ENCODE assay signal across 25 cellular contexts in the genomic region with DNA sequence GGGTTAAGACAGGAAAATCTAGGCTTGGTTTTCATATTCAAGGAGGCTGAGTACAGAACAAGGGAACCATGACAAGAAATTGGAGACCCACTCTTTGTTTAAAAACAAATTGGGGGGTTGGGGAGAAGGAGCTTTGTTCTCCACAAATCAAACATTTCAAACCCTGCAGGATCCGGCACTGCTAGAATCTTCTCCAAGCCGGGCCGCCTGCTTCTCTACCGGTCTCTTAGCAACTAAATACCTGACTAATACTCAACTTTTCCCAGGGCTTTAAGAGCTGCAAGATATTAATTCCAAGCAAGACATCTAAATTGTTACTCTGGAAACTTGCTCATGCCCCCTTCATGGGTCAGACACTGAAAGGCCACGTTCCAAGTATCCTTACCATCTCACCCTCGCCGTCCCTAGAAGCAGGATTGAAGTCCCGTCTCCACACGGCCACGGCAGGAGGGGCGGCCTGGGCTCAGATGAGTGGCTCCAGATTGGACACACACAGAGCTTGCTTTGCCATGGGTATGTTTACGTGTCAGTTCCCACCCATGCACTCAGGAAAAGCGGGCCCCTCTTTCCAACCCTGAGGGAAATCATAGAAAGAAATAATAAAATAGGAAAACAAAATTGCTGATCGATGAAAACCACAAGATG.
DNase-seq lines count a peak whose midpoint lies in the region; ATAC-seq, FAIRE-seq and TF ChIP-seq lines count a peak whose summit lies in the region.
"Had no signal": no experiment of that assay in that cellular context is flagged by ENCODE, and none has a peak within 500 bp of the region (broad histone marks: within the 10 kb centered on the region; RNA-seq: fewer than 3 reads in every experiment).

No MANE protein-coding gene starts in this region.

- peak overlapping the region; percentile 34; the same call in 1 of the 2 replicates for H2BK120ac ChIP-seq in IMR-90 (ENCODE audit: low read depth, low read length)

- H4K8ac ChIP-seq in IMR-90 (ENCODE audit: low read depth in 2 of 2, low read length in 2 of 2): no peak overlapping the region

- H3K4me2 ChIP-seq in A549 (no peak overlapping the region), IMR-90 (ENCODE audit: low read depth, low read length) (no peak overlapping the region)

- H3K23ac ChIP-seq in IMR-90 (ENCODE audit: low read depth, low read length): no peak overlapping the region

- POLR2A ChIA-PET in A549 (lab: Yijun Ruan, JAX): no interaction called here
- POLR2A ChIA-PET in IMR-90 (lab: Charles Lee; ENCODE audit: unreplicated experiment): interaction anchor here (0.6 kb wide), 1 partner anchor 313 kb away, joined by 5 read pairs; no protein-coding TSS in a partner anchor

- no peak overlapping the region for H3K9ac ChIP-seq in IMR-90 (ENCODE audit: low read depth, low read length)

- no peak overlapping the region for H3K56ac ChIP-seq in IMR-90 (ENCODE audit: extremely low read depth, insufficient read depth, low read length)

- H3K4me3 ChIP-seq in A549: no peak overlapping the region
- H3K4me3 ChIP-seq in IMR-90 (ENCODE audit: insufficient read depth, low read depth, low read length): no peak overlapping the region
- H3K4me3 ChIP-seq in coronary artery: no peak overlapping the region
- H3K4me3 ChIP-seq: SJSA1 had no signal

- H3K14ac ChIP-seq in IMR-90 (replicated peaks; ENCODE audit: low read depth, low read length): no peak overlapping the region

- FAIRE-seq in A549 (lab: Jason Lieb, UNC): no peak
- FAIRE-seq: GM19239 had no signal

- no peak for TF ChIP-seq POLR2A in A549 (IDR thresholded peaks at IDR 0.05; ENCODE audit: low read length)
- TF ChIP-seq POLR2A in IMR-90 (IDR thresholded peaks at IDR 0.05; ENCODE audit: low read depth, low read length): no peak

- H3K4ac ChIP-seq in IMR-90 (ENCODE audit: low read depth, low read length): no peak overlapping the region

- H3K9me3 Mint-ChIP-seq in activated CD8-positive, alpha-beta memory T cell treated with anti-CD3 and anti-CD28 coated beads, Interleukin-2, amount 10 ng/mL, durations not matched to agents 7 days and 5 days (ENCODE audit: low read depth): no peaks in the 10 kb centered on the region
- H3K9me3 Mint-ChIP-seq: CD8-positive, alpha-beta T cell had no signal

- TF ChIP-seq EP300 in A549 (IDR thresholded peaks at IDR 0.05): no peak

- H3K9me3 ChIP-seq in A549 (no peaks in the 10 kb centered on the region), IMR-90 (ENCODE audit: control insufficient read depth, insufficient read depth, low read length) (no peaks in the 10 kb centered on the region)
- H3K9me3 ChIP-seq: Caco-2, SJSA1 had no signal

- TF ChIP-seq RAD21 in A549 (conservative IDR thresholded peaks at IDR 0.05 in 1 of 2, IDR thresholded peaks at IDR 0.05 in 1 of 2): no peak
- TF ChIP-seq RAD21 in IMR-90 (IDR thresholded peaks at IDR 0.05; ENCODE audit: low read length): no peak

- H2BK5ac ChIP-seq in IMR-90 (ENCODE audit: low read depth, low read length, poor library complexity, severe bottlenecking): no peak overlapping the region

- no peaks in the 10 kb centered on the region for H3K79me1 ChIP-seq in IMR-90 (ENCODE audit: low read depth in 1 of 2, low read length in 2 of 2)

- H2AK9ac ChIP-seq in IMR-90 (replicated peaks; ENCODE audit: low read depth, low read length, poor library complexity): no peak overlapping the region

- H3K27me3 ChIP-seq in IMR-90 (ENCODE audit: control insufficient read depth, insufficient read depth, low read length): no peaks in the 10 kb centered on the region
- H3K27me3 ChIP-seq: SJSA1 had no signal

- CTCF ChIA-PET in A549 (lab: Yijun Ruan, JAX): interaction anchor here (1.4 to 2.3 kb wide), 2 partner anchors 61 to 274 kb away, joined by 3 to 11 read pairs; no protein-coding TSS in a partner anchor
- CTCF ChIA-PET in IMR-90 (lab: Yijun Ruan, JAX): interaction anchor here (0.6 kb wide), 1 partner anchor 47 kb away, joined by 3 read pairs; no protein-coding TSS in a partner anchor
- CTCF ChIA-PET in activated CD8-positive, alpha-beta memory T cell treated with anti-CD3 and anti-CD28 coated beads, Interleukin-2, amount 10 ng/mL, durations not matched to agents 7 days and 5 days (lab: Charles Lee): no interaction called here

- 0 out of 2 replicates have a peak overlapping the region, but pooled peaks have one; percentile 53 for H2BK20ac ChIP-seq in IMR-90 (ENCODE audit: low read depth, low read length)

- H3K4me1 ChIP-seq in A549 (peaks cover 25% of the 10 kb centered on the region), IMR-90 (ENCODE audit: control insufficient read depth, insufficient read depth, low read length) (no peaks in the 10 kb centered on the region; the same call in 1 of the 2 replicates)
- H3K4me1 ChIP-seq: Caco-2 had no signal

- no peaks in the 10 kb centered on the region for H3K4me1 Mint-ChIP-seq in activated CD8-positive, alpha-beta memory T cell treated with anti-CD3 and anti-CD28 coated beads, Interleukin-2, amount 10 ng/mL, durations not matched to agents 7 days and 5 days

- no peak overlapping the region for H3K18ac ChIP-seq in IMR-90 (ENCODE audit: low read depth, low read length)

- DNase-seq in A549 (ENCODE audit: low read depth in 1 of 2, low spot score in 1 of 2) (no peak), IMR-90 (no peak), coronary artery (ENCODE audit: low spot score) (peak; percentile 66), mesenteric fat pad (ENCODE audit: low spot score) (peak; percentile 69), mucosa of gallbladder (ENCODE audit: low spot score) (no peak), globus pallidus (ENCODE audit: low spot score) (no peak)
- DNase-seq in activated CD8-positive, alpha-beta memory T cell treated with anti-CD3 and anti-CD28 coated beads, Interleukin-2, amount 10 ng/mL, durations not matched to agents 7 days and 5 days: no peak
- DNase-seq: Caco-2; CD8-positive, alpha-beta T cell; DMS 273 treated with DMSO at 0.1 percent for 48 hours; Kasumi-1; NCI-H1092 treated with DMSO at 0.1 percent for 48 hours; NCI-H1436; NCI-H187; NCI-H2081 treated with DMSO at 0.1 percent for 48 hours; NCI-H524 treated with DMSO at 0.1 percent for 48 hours; NCI-H774; NK-92 treated with Interleukin-12 subunit alpha and Interleukin-12 subunit beta, amount 100 ng/mL, for 24 hours; PC-3 had no signal

- dilution Hi-C loops in IMR-90 (cut with HindIII; ENCODE audit: low sequenced_read_pairs, unreplicated experiment): no loop called here

- peak overlapping the region; percentile 14 for H2AK5ac ChIP-seq in IMR-90 (ENCODE audit: low read depth, low read length)

- no peak overlapping the region for H2BK15ac ChIP-seq in IMR-90 (ENCODE audit: low read depth, low read length)

- H4K20me1 ChIP-seq in IMR-90 (ENCODE audit: insufficient read depth, low read length): no peaks in the 10 kb centered on the region

- no TSS peak for BruUV-seq in IMR-90 (replicated peaks; lab: Mats Ljungman, UMichigan)

- no peaks in the 10 kb centered on the region for H3K36me3 ChIP-seq in IMR-90 (ENCODE audit: control insufficient read depth, insufficient read depth, low read length)
- H3K36me3 ChIP-seq: SJSA1 had no signal

- no peaks in the 10 kb centered on the region for H3K36me3 Mint-ChIP-seq in activated CD8-positive, alpha-beta memory T cell treated with anti-CD3 and anti-CD28 coated beads, Interleukin-2, amount 10 ng/mL, durations not matched to agents 7 days and 5 days
- H3K36me3 Mint-ChIP-seq: CD8-positive, alpha-beta T cell had no signal

- in situ Hi-C loops in IMR-90 (cut with MboI; ENCODE audit: low sequenced_read_pairs): no loop called here

- H3K27ac Mint-ChIP-seq in activated CD8-positive, alpha-beta memory T cell treated with anti-CD3 and anti-CD28 coated beads, Interleukin-2, amount 10 ng/mL, durations not matched to agents 7 days and 5 days: no peak overlapping the region
- H3K27ac Mint-ChIP-seq: B cell; CD8-positive, alpha-beta T cell had no signal

- intact Hi-C loops in IMR-90 (cut with micrococcal nuclease): no loop called here

- H3K9me1 ChIP-seq in IMR-90 (ENCODE audit: insufficient read depth, low read length): peaks cover 6% of the 10 kb centered on the region; the same call in 1 of the 2 replicates

- no peak overlapping the region for H4K5ac ChIP-seq in IMR-90 (ENCODE audit: low read depth, low read length)

- TF ChIP-seq CTCF in A549 (IDR thresholded peaks at IDR 0.05): no peak
- no peak for TF ChIP-seq CTCF in IMR-90 (conservative IDR thresholded peaks at IDR 0.05; ENCODE audit: low read depth, low read length)
- no peak for TF ChIP-seq CTCF in coronary artery (IDR thresholded peaks at IDR 0.05)

- 92% methylated on average over 14 of the region's 14 CpGs for WGBS in A549 (ENCODE audit: missing lambda C conversion rate)
- 87% methylated on average over 6 of the region's 14 CpGs; no CpG with 5 or more reads in 1 of the 2 experiments for WGBS in IMR-90 (ENCODE audit: extremely low coverage in 2 of 2, insufficient read length in 1 of 2), 2 experiments

- H3K27ac ChIP-seq in A549 (peak overlapping the region in 1 of 2 experiments; percentile 56; a peak in 3 of 6 replicates), IMR-90 (ENCODE audit: insufficient read depth, low read length) (no peak overlapping the region), coronary artery (no peak overlapping the region)
- H3K27ac ChIP-seq: C4-2B, SJSA1 had no signal

- H2AFZ ChIP-seq in IMR-90 (replicated peaks; ENCODE audit: low read length, poor library complexity): no peak overlapping the region

- no peak overlapping the region for H3K4me3 Mint-ChIP-seq in activated CD8-positive, alpha-beta memory T cell treated with anti-CD3 and anti-CD28 coated beads, Interleukin-2, amount 10 ng/mL, durations not matched to agents 7 days and 5 days
- H3K4me3 Mint-ChIP-seq: B cell; CD8-positive, alpha-beta T cell had no signal

- ATAC-seq in A549 (no peak), IMR-90 (ENCODE audit: low read depth) (no peak)
- ATAC-seq in activated CD8-positive, alpha-beta memory T cell treated with anti-CD3 and anti-CD28 coated beads, Interleukin-2, amount 10 ng/mL, durations not matched to agents 7 days and 5 days: no peak
- ATAC-seq: CD8-positive, alpha-beta T cell; HCT116; PC-3; Right ventricle myocardium inferior had no signal

- H3K27me3 Mint-ChIP-seq in activated CD8-positive, alpha-beta memory T cell treated with anti-CD3 and anti-CD28 coated beads, Interleukin-2, amount 10 ng/mL, durations not matched to agents 7 days and 5 days: no peaks in the 10 kb centered on the region
- H3K27me3 Mint-ChIP-seq: B cell had no signal

- H4K91ac ChIP-seq in IMR-90 (ENCODE audit: insufficient read depth, low read depth, low read length): no peak overlapping the region

TF ChIP-seq in A549, 52 proteins besides CTCF, POLR2A, EP300 and RAD21:
- TF ChIP-seq MAFK (IDR thresholded peaks at IDR 0.05; ENCODE audit: partially characterized antibody) (peak; percentile 6), EHMT2 (IDR thresholded peaks at IDR 0.05; ENCODE audit: low read depth) (no peak)
TF ChIP-seq in A549: peak in this region for 1.

TF ChIP-seq in IMR-90, 13 proteins besides CTCF, POLR2A, EP300 and RAD21:
- no peak for TF ChIP-seq NFE2L2 (IDR thresholded peaks at IDR 0.05; ENCODE audit: low read depth, low read length)
- no peak for TF ChIP-seq RFX5 (IDR thresholded peaks at IDR 0.05; ENCODE audit: low read depth, low read length)
- TF ChIP-seq BHLHE40 (IDR thresholded peaks at IDR 0.05; ENCODE audit: low read depth, low read length): no peak
- no peak for TF ChIP-seq RCOR1 (IDR thresholded peaks at IDR 0.05; ENCODE audit: insufficient replicate concordance, low read length)

Comparison
In these comparisons a context has a peak if more than half of its experiments do, and no peak if none do; other contexts are left out.
1. DNase-seq: peak in coronary artery (single experiment) and mesenteric fat pad (single experiment); none in A549 (0 of 2), IMR-90 (single experiment), mucosa of gallbladder (single experiment), globus pallidus (single experiment) and activated CD8-positive, alpha-beta memory T cell treated with anti-CD3 and anti-CD28 coated beads, Interleukin-2, amount 10 ng/mL, durations not matched to agents 7 days and 5 days (single experiment).